In genomic region chr5:34625246-34625645, GRCh38 we compare ENCODE assay signal across 1 cellular context.
TF ChIP-seq lines count a peak whose summit lies in the region.

No MANE protein-coding gene starts in this region.

TF ChIP-seq in K562, 482 proteins besides CTCF, POLR2A, EP300 and RAD21 (continued from another document):
- TF ChIP-seq ZNF318 (IDR thresholded peaks at IDR 0.05; ENCODE audit: borderline replicate concordance in 1 of 2, low read depth in 1 of 2) (no peak), NCOA2 (IDR thresholded peaks at IDR 0.05; ENCODE audit: partially characterized antibody in 2 of 2) (no peak), ZNF24 (IDR thresholded peaks at IDR 0.05) (no peak), ZNF146 (CRISPR knock-in tag; IDR thresholded peaks at IDR 0.05; ENCODE audit: unreplicated experiment) (no peak), PHB2 (IDR thresholded peaks at IDR 0.05; ENCODE audit: low read depth) (no peak), UBTF (IDR thresholded peaks at IDR 0.05; ENCODE audit: borderline replicate concordance in 1 of 2, low read depth in 2 of 2, low read length in 2 of 2) (no peak), HDAC6 (IDR thresholded peaks at IDR 0.05; ENCODE audit: low read depth, low read length) (no peak), IRF2 (CRISPR knock-in tag; IDR thresholded peaks at IDR 0.05) (no peak)
TF ChIP-seq in K562: peak in this region for 0.
